30 cellular contexts compared by ENCODE assay signal in genomic region chr9:27212621-27213020, GRCh38.
"Had no signal": no experiment of that assay in that cellular context is flagged by ENCODE, and none has a peak within 500 bp of the region (broad histone marks: within the 10 kb centered on the region; RNA-seq: fewer than 3 reads in every experiment).

No MANE protein-coding gene starts in this region.

- H3K9me3 ChIP-seq: colonic mucosa, esophagus muscularis mucosa, heart right ventricle, lower lobe of right lung, mucosa of descending colon, neutrophil, right lobe of liver, suprapubic skin, transverse colon had no signal

- H3K9me3 Mint-ChIP-seq: dendritic cell treated with granulocyte-macrophage colony-stimulating factor and Interleukin-4, amounts not matched to agents 40 ng/mL and 50 ng/mL, for 4 days; endodermal cell; memory B cell; mesothelial cell of epicardium; naive B cell; natural killer cell treated with Interleukin-12 subunit alpha and Interleukin-12 subunit beta and Interleukin-15 and Interleukin-18, amount 100 ng/mL, for 72 hours; neural crest cell; stimulated activated naive CD8-positive, alpha-beta T cell treated with anti-CD3 and anti-CD28 coated beads, Interleukin-15, amount 100 ng/mL, for 72 hours had no signal

- H2AFZ ChIP-seq: parathyroid adenoma had no signal

- H3K27me3 ChIP-seq: colonic mucosa, esophagus muscularis mucosa, heart right ventricle, neutrophil, right lobe of liver, transverse colon had no signal

- H3K4me3 ChIP-seq: colonic mucosa, esophagus muscularis mucosa, heart right ventricle, lower lobe of right lung, mucosa of descending colon, right lobe of liver, suprapubic skin, transverse colon had no signal

- H3K4me1 Mint-ChIP-seq: endodermal cell; memory B cell; naive B cell; neural crest cell; stimulated activated naive CD8-positive, alpha-beta T cell treated with anti-CD3 and anti-CD28 coated beads, Interleukin-15, amount 100 ng/mL, for 72 hours had no signal

- H3K79me2 ChIP-seq: parathyroid adenoma had no signal

- ATAC-seq: heart right ventricle; left ventricle myocardium superior; mucosa of descending colon; natural killer cell treated with Interleukin-12 subunit alpha and Interleukin-12 subunit beta and Interleukin-15 and Interleukin-18, amount 100 ng/mL, for 72 hours; right lobe of liver; stimulated activated naive CD8-positive, alpha-beta T cell treated with anti-CD3 and anti-CD28 coated beads, Interleukin-15, amount 100 ng/mL, for 72 hours had no signal

- H3K4me3 Mint-ChIP-seq: dendritic cell treated with granulocyte-macrophage colony-stimulating factor and Interleukin-4, amounts not matched to agents 40 ng/mL and 50 ng/mL, for 4 days; endodermal cell; memory B cell; mesothelial cell of epicardium; naive B cell; natural killer cell treated with Interleukin-12 subunit alpha and Interleukin-12 subunit beta and Interleukin-15 and Interleukin-18, amount 100 ng/mL, for 72 hours; neural crest cell; stimulated activated naive CD8-positive, alpha-beta T cell treated with anti-CD3 and anti-CD28 coated beads, Interleukin-15, amount 100 ng/mL, for 72 hours had no signal

- H3K36me3 Mint-ChIP-seq: memory B cell; mesothelial cell of epicardium; naive B cell; natural killer cell treated with Interleukin-12 subunit alpha and Interleukin-12 subunit beta and Interleukin-15 and Interleukin-18, amount 100 ng/mL, for 72 hours had no signal

- H3K27ac Mint-ChIP-seq: dendritic cell treated with granulocyte-macrophage colony-stimulating factor and Interleukin-4, amounts not matched to agents 40 ng/mL and 50 ng/mL, for 4 days; endodermal cell; memory B cell; mesothelial cell of epicardium; naive B cell; natural killer cell treated with Interleukin-12 subunit alpha and Interleukin-12 subunit beta and Interleukin-15 and Interleukin-18, amount 100 ng/mL, for 72 hours; progenitor cell of endocrine pancreas; stimulated activated naive CD8-positive, alpha-beta T cell treated with anti-CD3 and anti-CD28 coated beads, Interleukin-15, amount 100 ng/mL, for 72 hours had no signal

- H3K36me3 ChIP-seq: colonic mucosa, neutrophil, right lobe of liver, suprapubic skin, transverse colon had no signal

- H3K9ac ChIP-seq: parathyroid adenoma had no signal

- H3K4me1 ChIP-seq: colonic mucosa, heart right ventricle, lower lobe of right lung, parathyroid adenoma, right lobe of liver, suprapubic skin, transverse colon had no signal

- DNase-seq: colonic mucosa; effector CD8-positive, alpha-beta T cell; endodermal cell; foreskin melanocyte; glutamatergic neuron; heart right ventricle; hippocampal formation; left ventricle myocardium superior; lower lobe of right lung; mucosa of descending colon; naive B cell; right lobe of liver; small intestine; stimulated activated CD4-positive, alpha-beta T cell treated with anti-CD3 and anti-CD28 coated beads, Interleukin-12 subunit alpha, Interleukin-12 subunit beta, amount 100 ng/mL, for 4 hours; stimulated activated CD4-positive, alpha-beta T cell treated with anti-CD3 and anti-CD28 coated beads, Interleukin-1b, Interleukin-23, amount 100 ng/mL, for 48 hours; stimulated activated CD4-positive, alpha-beta T cell treated with anti-CD3 and anti-CD28 coated beads, Interleukin-4, amount 100 ng/mL, for 1 hour; stimulated activated CD8-positive, alpha-beta memory T cell treated with anti-CD3 and anti-CD28 coated beads, Interleukin-4, amount 100 ng/mL, for 48 hours; stimulated activated naive CD4-positive, alpha-beta T cell; stimulated activated naive CD8-positive, alpha-beta T cell treated with anti-CD3 and anti-CD28 coated beads, Interleukin-15, amount 100 ng/mL, for 72 hours; transverse colon had no signal

- H3K27ac ChIP-seq: colonic mucosa, esophagus muscularis mucosa, heart right ventricle, lower lobe of right lung, neutrophil, parathyroid adenoma, right lobe of liver, suprapubic skin, transverse colon had no signal

- H3K27me3 Mint-ChIP-seq: dendritic cell treated with granulocyte-macrophage colony-stimulating factor and Interleukin-4, amounts not matched to agents 40 ng/mL and 50 ng/mL, for 4 days; natural killer cell treated with Interleukin-12 subunit alpha and Interleukin-12 subunit beta and Interleukin-15 and Interleukin-18, amount 100 ng/mL, for 72 hours; progenitor cell of endocrine pancreas had no signal
